In genomic region chr18:23534276-23534675, GRCh38 we compare ENCODE assay signal across 34 cellular contexts.
"Had no signal": no experiment of that assay in that cellular context is flagged by ENCODE, and none has a peak within 500 bp of the region (broad histone marks: within the 10 kb centered on the region; RNA-seq: fewer than 3 reads in every experiment).

No MANE protein-coding gene starts in this region.

- H3K27ac ChIP-seq: KMS-11 had no signal

- H3K9me3 ChIP-seq: MG63 had no signal

- H3K4me3 ChIP-seq: MG63 had no signal

- H3K27me3 ChIP-seq: MG63 had no signal

- DNase-seq: Karpas-422, Kasumi-1, KG1, MG63, MM.1S, MV-4-11, NCI-H1048, NCI-H1092, NCI-H1092 treated with DMSO at 0.1 percent for 48 hours, NCI-H1105, NCI-H1105 treated with DMSO at 0.1 percent for 48 hours, NCI-H1417, NCI-H1417 treated with DMSO at 0.1 percent for 48 hours, NCI-H1436, NCI-H1436 treated with DMSO at 0.1 percent for 48 hours, NCI-H146, NCI-H1694, NCI-H1694 treated with DMSO at 0.1 percent for 48 hours, NCI-H187, NCI-H187 treated with DMSO at 0.1 percent for 48 hours, NCI-H1930, NCI-H2029, NCI-H2029 treated with DMSO at 0.1 percent for 48 hours, NCI-H2081, NCI-H2081 treated with DMSO at 0.1 percent for 48 hours, NCI-H2107, NCI-H2171, NCI-H2171 treated with DMSO at 0.1 percent for 48 hours, NCI-H2227 treated with DMSO at 0.1 percent for 48 hours, NCI-H226, NCI-H345, NCI-H446, NCI-H446 treated with DMSO at 0.1 percent for 48 hours had no signal
